In genomic region chrX:111339212-111339611, GRCh38 we compare ENCODE assay signal across 27 cellular contexts.
"Had no signal": no experiment of that assay in that cellular context is flagged by ENCODE, and none has a peak within 500 bp of the region (broad histone marks: within the 10 kb centered on the region; RNA-seq: fewer than 3 reads in every experiment).

No MANE protein-coding gene starts in this region.

- H3K4me1 Mint-ChIP-seq: activated CD4-positive, alpha-beta T cell treated with anti-CD3 and anti-CD28 coated beads for 36 hours; activated CD4-positive, alpha-beta T cell treated with anti-CD3 and anti-CD28 coated beads, Interleukin-2, amount 10 ng/mL, durations not matched to agents 24 days and 14 days; activated CD8-positive, alpha-beta memory T cell treated with anti-CD3 and anti-CD28 coated beads, Interleukin-2, amount 10 ng/mL, durations not matched to agents 7 days and 5 days; activated naive CD4-positive, alpha-beta T cell treated with anti-CD3 and anti-CD28 coated beads, Interleukin-2, amount 50 U/mL, for 24 hours; activated naive CD8-positive, alpha-beta T cell treated with anti-CD3 and anti-CD28 coated beads, Interleukin-2, amount 10 ng/mL, durations not matched to agents 7 days and 5 days; endodermal cell had no signal

- H3K27me3 Mint-ChIP-seq: activated CD4-positive, alpha-beta memory T cell treated with anti-CD3 and anti-CD28 coated beads for 36 hours; activated CD4-positive, alpha-beta T cell treated with anti-CD3 and anti-CD28 coated beads for 36 hours; activated CD4-positive, alpha-beta T cell treated with anti-CD3 and anti-CD28 coated beads, Interleukin-2, amount 10 ng/mL, durations not matched to agents 24 days and 14 days; activated CD8-positive, alpha-beta memory T cell treated with anti-CD3 and anti-CD28 coated beads, Interleukin-2, amount 10 ng/mL, durations not matched to agents 7 days and 5 days; activated naive CD4-positive, alpha-beta T cell treated with anti-CD3 and anti-CD28 coated beads, Interleukin-2, amount 50 U/mL, for 24 hours; dendritic cell treated with granulocyte-macrophage colony-stimulating factor and Interleukin-4, amounts not matched to agents 40 ng/mL and 50 ng/mL, for 4 days had no signal

- H3K9me3 Mint-ChIP-seq: activated CD4-positive, alpha-beta memory T cell treated with anti-CD3 and anti-CD28 coated beads for 36 hours; activated naive CD4-positive, alpha-beta T cell treated with anti-CD3 and anti-CD28 coated beads for 36 hours; activated naive CD4-positive, alpha-beta T cell treated with anti-CD3 and anti-CD28 coated beads, Interleukin-2, amount 50 U/mL, for 24 hours; activated T-helper 1 cell treated with anti-CD3 and anti-CD28 coated beads, Interleukin-12 subunit alpha, Interleukin-12 subunit beta, Interleukin-2, Interleukin-4 antibody, amounts not matched to agents 30 ng/mL and 10 ng/mL and 1 ng/mL, durations not matched to agents 14 hours and 24 hours and 36 hours; activated T-helper 2 cell treated with anti-CD3 and anti-CD28 coated beads, Interferon-gamma antibody, Interleukin-2, Interleukin-4, amounts not matched to agents 10 μg/mL and 5 μg/mL and 100 μg/mL, durations not matched to agents 14 hours and 24 hours and 36 hours; endodermal cell had no signal

- DNase-seq: activated CD4-positive, alpha-beta memory T cell treated with anti-CD3 and anti-CD28 coated beads for 36 hours; activated CD4-positive, alpha-beta T cell treated with anti-CD3 and anti-CD28 coated beads for 36 hours; activated CD4-positive, alpha-beta T cell treated with anti-CD3 and anti-CD28 coated beads, Interleukin-2, amount 10 ng/mL, durations not matched to agents 24 days and 14 days; activated CD4-positive, CD25-positive, alpha-beta regulatory T cell; activated CD4-positive, CD25-positive, alpha-beta regulatory T cell treated with anti-CD3 and anti-CD28 coated beads, Interleukin-2, amount 50 U/mL, for 72 hours; activated CD8-positive, alpha-beta memory T cell treated with anti-CD3 and anti-CD28 coated beads, Interleukin-2, amount 10 ng/mL, durations not matched to agents 7 days and 5 days; activated CD8-positive, alpha-beta memory T cell treated with anti-CD3 and anti-CD28 coated beads, Interleukin-2, amount 50 U/mL, for 4 hours; activated CD8-positive, alpha-beta T cell treated with anti-CD3 and anti-CD28 coated beads, Interleukin-2, amount 10 ng/mL, durations not matched to agents 7 days and 5 days; activated effector memory CD4-positive, alpha-beta T cell treated with anti-CD3 and anti-CD28 coated beads, Interleukin-2, amount 50 U/mL, for 16 hours; activated naive CD4-positive, alpha-beta T cell treated with anti-CD3 and anti-CD28 coated beads for 36 hours; activated naive CD8-positive, alpha-beta T cell treated with anti-CD3 and anti-CD28 coated beads, Interleukin-2, amount 10 ng/mL, durations not matched to agents 7 days and 5 days; activated T-cell treated with anti-CD3 and anti-CD28 coated beads, Interleukin-2, amount 50 U/mL, for 1 hour; activated T-cell treated with anti-CD3 and anti-CD28 coated beads, Interleukin-2, amount 50 U/mL, for 48 hours; central memory CD4-positive, alpha-beta T cell; cerebellar nuclear complex; dorsolateral prefrontal cortex; effector memory CD4-positive, alpha-beta T cell; endodermal cell; foreskin keratinocyte; gastrocnemius medialis; heart right ventricle; T-helper 2 cell had no signal

- ATAC-seq: activated CD4-positive, alpha-beta T cell treated with anti-CD3 and anti-CD28 coated beads for 36 hours; activated CD8-positive, alpha-beta memory T cell treated with anti-CD3 and anti-CD28 coated beads, Interleukin-2, amount 10 ng/mL, durations not matched to agents 7 days and 5 days; activated CD8-positive, alpha-beta T cell treated with anti-CD3 and anti-CD28 coated beads, Interleukin-2, amount 10 ng/mL, durations not matched to agents 7 days and 5 days; foreskin keratinocyte; gastrocnemius medialis; heart right ventricle had no signal

- H3K27ac Mint-ChIP-seq: activated CD4-positive, alpha-beta memory T cell treated with anti-CD3 and anti-CD28 coated beads for 36 hours; activated CD4-positive, alpha-beta T cell treated with anti-CD3 and anti-CD28 coated beads for 36 hours; activated CD4-positive, alpha-beta T cell treated with anti-CD3 and anti-CD28 coated beads, Interleukin-2, amount 10 ng/mL, durations not matched to agents 24 days and 14 days; activated CD8-positive, alpha-beta memory T cell treated with anti-CD3 and anti-CD28 coated beads, Interleukin-2, amount 10 ng/mL, durations not matched to agents 7 days and 5 days; activated CD8-positive, alpha-beta T cell treated with anti-CD3 and anti-CD28 coated beads, Interleukin-2, amount 10 ng/mL, durations not matched to agents 7 days and 5 days; activated naive CD4-positive, alpha-beta T cell treated with anti-CD3 and anti-CD28 coated beads for 36 hours; activated naive CD4-positive, alpha-beta T cell treated with anti-CD3 and anti-CD28 coated beads, Interleukin-2, amount 50 U/mL, for 24 hours; activated naive CD8-positive, alpha-beta T cell treated with anti-CD3 and anti-CD28 coated beads, Interleukin-2, amount 10 ng/mL, durations not matched to agents 7 days and 5 days; activated T-helper 1 cell treated with anti-CD3 and anti-CD28 coated beads, Interleukin-12 subunit alpha, Interleukin-12 subunit beta, Interleukin-2, Interleukin-4 antibody, amounts not matched to agents 30 ng/mL and 10 ng/mL and 1 ng/mL, durations not matched to agents 14 hours and 24 hours and 36 hours; activated T-helper 2 cell treated with anti-CD3 and anti-CD28 coated beads, Interferon-gamma antibody, Interleukin-2, Interleukin-4, amounts not matched to agents 10 μg/mL and 5 μg/mL and 100 μg/mL, durations not matched to agents 14 hours and 24 hours and 36 hours; dendritic cell treated with granulocyte-macrophage colony-stimulating factor and Interleukin-4, amounts not matched to agents 40 ng/mL and 50 ng/mL, for 4 days; endodermal cell had no signal

- H3K4me3 Mint-ChIP-seq: activated CD4-positive, alpha-beta memory T cell treated with anti-CD3 and anti-CD28 coated beads for 36 hours; activated CD4-positive, alpha-beta T cell treated with anti-CD3 and anti-CD28 coated beads for 36 hours; activated CD4-positive, alpha-beta T cell treated with anti-CD3 and anti-CD28 coated beads, Interleukin-2, amount 10 ng/mL, durations not matched to agents 24 days and 14 days; activated CD8-positive, alpha-beta memory T cell treated with anti-CD3 and anti-CD28 coated beads, Interleukin-2, amount 10 ng/mL, durations not matched to agents 7 days and 5 days; activated CD8-positive, alpha-beta T cell treated with anti-CD3 and anti-CD28 coated beads, Interleukin-2, amount 10 ng/mL, durations not matched to agents 7 days and 5 days; activated naive CD4-positive, alpha-beta T cell treated with anti-CD3 and anti-CD28 coated beads for 36 hours; activated naive CD4-positive, alpha-beta T cell treated with anti-CD3 and anti-CD28 coated beads, Interleukin-2, amount 50 U/mL, for 24 hours; activated naive CD8-positive, alpha-beta T cell treated with anti-CD3 and anti-CD28 coated beads, Interleukin-2, amount 10 ng/mL, durations not matched to agents 7 days and 5 days; activated T-helper 1 cell treated with anti-CD3 and anti-CD28 coated beads, Interleukin-12 subunit alpha, Interleukin-12 subunit beta, Interleukin-2, Interleukin-4 antibody, amounts not matched to agents 30 ng/mL and 10 ng/mL and 1 ng/mL, durations not matched to agents 14 hours and 24 hours and 36 hours; brain; dendritic cell treated with granulocyte-macrophage colony-stimulating factor and Interleukin-4, amounts not matched to agents 40 ng/mL and 50 ng/mL, for 4 days; endodermal cell had no signal

- H3K36me3 Mint-ChIP-seq: activated CD4-positive, alpha-beta memory T cell treated with anti-CD3 and anti-CD28 coated beads for 36 hours; activated CD8-positive, alpha-beta memory T cell treated with anti-CD3 and anti-CD28 coated beads, Interleukin-2, amount 10 ng/mL, durations not matched to agents 7 days and 5 days; activated naive CD4-positive, alpha-beta T cell treated with anti-CD3 and anti-CD28 coated beads, Interleukin-2, amount 50 U/mL, for 24 hours; activated naive CD8-positive, alpha-beta T cell treated with anti-CD3 and anti-CD28 coated beads, Interleukin-2, amount 10 ng/mL, durations not matched to agents 7 days and 5 days had no signal
